In genomic region chr13:110168999-110169933, GRCh38 we compare ENCODE assay signal across 17 cellular contexts.
A peak's percentile ranks its signal among the peaks of the same experiment; 100 is the strongest.
DNase-seq lines count a peak whose midpoint lies in the region; TF ChIP-seq lines count a peak whose summit lies in the region.
"Had no signal": no experiment of that assay in that cellular context is flagged by ENCODE, and none has a peak within 500 bp of the region (broad histone marks: within the 10 kb centered on the region; RNA-seq: fewer than 3 reads in every experiment).

No MANE protein-coding gene starts in this region.

- TF ChIP-seq POLR2A in sigmoid colon (IDR thresholded peaks at IDR 0.05), result no peak

- H3K36me3 ChIP-seq in sigmoid colon, result peaks cover 70 to 100% (median 81%) of the 10 kb centered on the region in 4 donors
- no peaks in the 10 kb centered on the region; the same call in 1 of the 2 replicates for H3K36me3 ChIP-seq in MG63

- H3K4me3 ChIP-seq in AG04450 (ENCODE audit: low read depth, low read length) (no peak overlapping the region), fibroblast of villous mesenchyme (ENCODE audit: low read depth, low read length) (no peak overlapping the region), sigmoid colon (no peak overlapping the region), MG63 (no peak overlapping the region)

- H3K27ac ChIP-seq in AG04450 (ENCODE audit: low read depth, low read length) (peak overlapping the region; percentile 21), sigmoid colon (peak overlapping the region in 3 of 4 donors; percentile 30 to 48 (median 43))
- H3K27ac ChIP-seq: HL-60 had no signal

- H3K9me3 ChIP-seq in AG04450 (ENCODE audit: control insufficient read depth, insufficient read depth, low read length) (no peaks in the 10 kb centered on the region), sigmoid colon (peaks cover 0 to 4% (median 0%) of the 10 kb centered on the region in 4 donors), MG63 (no peaks in the 10 kb centered on the region)

- DNase-seq in AG04450 (ENCODE audit: low read depth, low spot score), result no peak
- DNase-seq in fibroblast of villous mesenchyme (ENCODE audit: low read depth), result peak; percentile 27
- no peak for DNase-seq in sigmoid colon
- no peak for DNase-seq in NK-92 treated with Interleukin-12 subunit alpha and Interleukin-12 subunit beta, amount 100 ng/mL, for 24 hours (lab: John Stamatoyannopoulos, UW)
- no peak for DNase-seq in Ammon's horn (ENCODE audit: low spot score)
- DNase-seq in MG63, result no peak
- DNase-seq in pons (ENCODE audit: low spot score), result no peak
- DNase-seq: 8988T, DMS53, KBM-7, NCI-H1092 treated with DMSO at 0.1 percent for 48 hours, NCI-H1694 treated with DMSO at 0.1 percent for 48 hours, NCI-H446, PC-3 had no signal

- no peaks in the 10 kb centered on the region for H3K27me3 Mint-ChIP-seq in brain

- intact Hi-C loops in sigmoid colon (cut with DNase I), result no loop called here

- TF ChIP-seq CTCF in AG04450 (IDR thresholded peaks at IDR 0.05; ENCODE audit: low read depth, low read length), result no peak
- TF ChIP-seq CTCF in brain (conservative IDR thresholded peaks at IDR 0.05), result no peak
- TF ChIP-seq CTCF in fibroblast of villous mesenchyme (IDR thresholded peaks at IDR 0.05; ENCODE audit: insufficient read depth, low read depth, low read length), result no peak
- TF ChIP-seq CTCF in sigmoid colon (IDR thresholded peaks at IDR 0.05), result no peak

- H3K9me3 Mint-ChIP-seq in brain, result peaks cover 6 to 22% (median 12%) of the 10 kb centered on the region in 5 experiments

- 21 to 45% methylated on average over 4 of the region's 4 CpGs for WGBS in sigmoid colon, 2 donors

- H3K4me1 Mint-ChIP-seq in brain, result peaks cover 13% of the 10 kb centered on the region

- H3K36me3 Mint-ChIP-seq in brain, result peaks cover 47% of the 10 kb centered on the region

- H3K27me3 ChIP-seq in AG04450 (ENCODE audit: control insufficient read depth, insufficient read depth, low read length) (no peaks in the 10 kb centered on the region), sigmoid colon (no peaks in the 10 kb centered on the region), MG63 (no peaks in the 10 kb centered on the region)

- no peak overlapping the region for H3K4me3 Mint-ChIP-seq in brain
- H3K4me3 Mint-ChIP-seq: CD14-positive monocyte had no signal

- CTCF ChIA-PET in AG04450 (lab: Charles Lee), result interaction anchor here (0.6 kb wide), 1 partner anchor 11 kb away, joined by 4 read pairs; no protein-coding TSS in a partner anchor

- H3K4me1 ChIP-seq in sigmoid colon, result peaks cover 0 to 8% (median 5%) of the 10 kb centered on the region in 4 donors

- POLR2A ChIA-PET in AG04450 (lab: Yijun Ruan, JAX), result no interaction called here

- TF ChIP-seq EP300 in sigmoid colon (IDR thresholded peaks at IDR 0.05), result no peak

- peak overlapping the region in 3 of 5 experiments; percentile 64 to 91 (median 72) for H3K27ac Mint-ChIP-seq in brain
